26 cellular contexts compared by ENCODE assay signal in the genomic region with DNA sequence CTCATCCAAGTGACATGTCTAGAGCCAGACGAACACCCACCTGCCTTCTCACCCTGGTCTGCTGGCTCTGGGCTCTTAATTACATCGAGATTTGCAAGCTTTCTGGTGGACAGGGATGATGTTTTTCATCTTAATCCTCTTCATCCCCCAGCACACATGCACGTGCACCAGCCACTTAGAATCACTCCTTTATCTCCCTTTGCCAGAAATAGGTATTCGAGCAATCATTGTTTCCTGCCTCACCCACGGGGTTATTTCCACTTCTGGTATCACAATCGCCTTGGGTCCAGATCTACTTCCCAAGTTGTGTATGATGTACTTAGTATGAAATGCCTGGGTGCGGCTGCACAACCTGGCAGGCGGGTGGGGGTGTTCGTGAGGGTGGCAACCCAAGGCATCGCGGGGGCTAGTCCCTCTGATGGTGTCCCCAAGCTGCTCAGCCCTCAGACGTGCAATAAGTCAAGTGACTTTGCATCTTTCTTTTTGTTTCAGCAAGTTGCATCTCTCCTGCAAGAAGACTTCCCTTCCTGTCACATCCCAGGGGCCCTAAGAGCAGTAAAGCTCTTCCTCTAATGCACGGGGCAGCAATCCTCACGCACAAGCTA.
DNase-seq lines count a peak whose midpoint lies in the region; ATAC-seq and TF ChIP-seq lines count a peak whose summit lies in the region.
"Had no signal": no experiment of that assay in that cellular context is flagged by ENCODE, and none has a peak within 500 bp of the region (broad histone marks: within the 10 kb centered on the region; RNA-seq: fewer than 3 reads in every experiment).

No MANE protein-coding gene starts in this region.

- H3K36me3 ChIP-seq in IMR-90 (ENCODE audit: control insufficient read depth, insufficient read depth, low read length) (no peaks in the 10 kb centered on the region), neuronal stem cell (replicated peaks in 1 of 2; ENCODE audit: control insufficient read depth in 2 of 2, insufficient read depth in 2 of 2, low read length in 2 of 2) (no peaks in the 10 kb centered on the region)
- H3K36me3 ChIP-seq: left lung, Peyer's patch, suprapubic skin had no signal

- H3K4me2 ChIP-seq in IMR-90 (ENCODE audit: low read depth, low read length) (no peak overlapping the region), neuronal stem cell (ENCODE audit: insufficient read depth, low read length, poor library complexity, severe bottlenecking) (no peak overlapping the region)

- H3K4me3 ChIP-seq in IMR-90 (ENCODE audit: insufficient read depth, low read depth, low read length) (no peak overlapping the region), neuronal stem cell (ENCODE audit: low read length in 2 of 2) (no peak overlapping the region)
- H3K4me3 ChIP-seq: left lung, Peyer's patch, psoas muscle, suprapubic skin had no signal

- H3K36me3 Mint-ChIP-seq in brain (no peaks in the 10 kb centered on the region), progenitor cell of endocrine pancreas (ENCODE audit: insufficient read depth) (no peaks in the 10 kb centered on the region)
- no peaks in the 10 kb centered on the region for H3K36me3 Mint-ChIP-seq in activated naive CD8-positive, alpha-beta T cell treated with anti-CD3 and anti-CD28 coated beads for 36 hours
- H3K36me3 Mint-ChIP-seq: activated CD4-positive, alpha-beta memory T cell treated with anti-CD3 and anti-CD28 coated beads for 36 hours; CD4-positive, alpha-beta memory T cell had no signal

- H3K9ac ChIP-seq in IMR-90 (ENCODE audit: low read depth, low read length): no peak overlapping the region
- no peak overlapping the region for H3K9ac ChIP-seq in neuronal stem cell (ENCODE audit: low read depth, low read length, poor library complexity)

- no peak for ATAC-seq in IMR-90 (ENCODE audit: low read depth)
- ATAC-seq: left lung, psoas muscle had no signal

- CTCF ChIA-PET in IMR-90 (lab: Yijun Ruan, JAX): no interaction called here

- H2BK120ac ChIP-seq in IMR-90 (ENCODE audit: low read depth, low read length) (peak overlapping the region; percentile 78), neuronal stem cell (ENCODE audit: low read depth, low read length) (no peak overlapping the region)

- H3K4me1 Mint-ChIP-seq in brain: peaks cover 65% of the 10 kb centered on the region
- no peaks in the 10 kb centered on the region for H3K4me1 Mint-ChIP-seq in activated naive CD8-positive, alpha-beta T cell treated with anti-CD3 and anti-CD28 coated beads for 36 hours
- no peaks in the 10 kb centered on the region for H3K4me1 Mint-ChIP-seq in progenitor cell of endocrine pancreas (ENCODE audit: low read depth)
- H3K4me1 Mint-ChIP-seq: CD4-positive, alpha-beta memory T cell had no signal

- H4K91ac ChIP-seq in IMR-90 (ENCODE audit: insufficient read depth, low read depth, low read length): peak overlapping the region; percentile 29; the same call in 1 of the 2 replicates
- H4K91ac ChIP-seq in neuronal stem cell (ENCODE audit: low read depth, low read length, poor library complexity): no peak overlapping the region

- H3K23ac ChIP-seq in IMR-90 (ENCODE audit: low read depth, low read length): 0 out of 2 replicates have a peak overlapping the region, but pooled peaks have one; percentile 16
- H3K23ac ChIP-seq in neuronal stem cell (ENCODE audit: low read depth, low read length, poor library complexity): no peak overlapping the region

- H3K27me3 Mint-ChIP-seq in brain (peaks cover 17% of the 10 kb centered on the region), progenitor cell of endocrine pancreas (peaks cover 36% of the 10 kb centered on the region)
- H3K27me3 Mint-ChIP-seq in activated naive CD8-positive, alpha-beta T cell treated with anti-CD3 and anti-CD28 coated beads for 36 hours: peaks cover 46% of the 10 kb centered on the region

- peaks cover 15% of the 10 kb centered on the region for H3K9me1 ChIP-seq in IMR-90 (ENCODE audit: insufficient read depth, low read length)

- H3K14ac ChIP-seq in IMR-90 (replicated peaks; ENCODE audit: low read depth, low read length) (no peak overlapping the region), neuronal stem cell (ENCODE audit: low read length) (peak overlapping the region; percentile 6)

- dilution Hi-C loops in IMR-90 (cut with HindIII; ENCODE audit: low sequenced_read_pairs, unreplicated experiment): no loop called here

- H3K9me3 Mint-ChIP-seq in brain (peaks cover 3 to 16% (median 9%) of the 10 kb centered on the region in 5 experiments), progenitor cell of endocrine pancreas (ENCODE audit: low read depth) (no peaks in the 10 kb centered on the region)
- no peaks in the 10 kb centered on the region for H3K9me3 Mint-ChIP-seq in activated naive CD8-positive, alpha-beta T cell treated with anti-CD3 and anti-CD28 coated beads for 36 hours
- H3K9me3 Mint-ChIP-seq: activated CD4-positive, alpha-beta memory T cell treated with anti-CD3 and anti-CD28 coated beads for 36 hours had no signal

- TF ChIP-seq POLR2A in IMR-90 (IDR thresholded peaks at IDR 0.05; ENCODE audit: low read depth, low read length): no peak

- H2BK15ac ChIP-seq in IMR-90 (ENCODE audit: low read depth, low read length): no peak overlapping the region
- no peak overlapping the region for H2BK15ac ChIP-seq in neuronal stem cell (ENCODE audit: low read length)

- H2BK20ac ChIP-seq in IMR-90 (ENCODE audit: low read depth, low read length): peak overlapping the region; percentile 25

- DNase-seq in IMR-90 (no peak), OCI-M1 (lab: John Stamatoyannopoulos, UW) (peak; percentile 32), neuronal stem cell (ENCODE audit: low spot score) (no peak), NCI-H1105 (lab: John Stamatoyannopoulos, UW) (no peak), progenitor cell of endocrine pancreas (ENCODE audit: low spot score, unreplicated experiment) (no peak), AG08396 (ENCODE audit: low spot score) (no peak)
- DNase-seq in activated naive CD8-positive, alpha-beta T cell treated with anti-CD3 and anti-CD28 coated beads for 36 hours: no peak
- DNase-seq: activated CD4-positive, alpha-beta memory T cell treated with anti-CD3 and anti-CD28 coated beads for 36 hours; activated gamma-delta T cell; CD4-positive, alpha-beta memory T cell; central memory CD4-positive, alpha-beta T cell; DMS 273 treated with DMSO at 0.1 percent for 48 hours; GDM1; HCEC 1CT; KBM-7; left lung; NCI-H1048; NCI-H2029 treated with DMSO at 0.1 percent for 48 hours; NCI-H226; NCI-H774; Peyer's patch; psoas muscle; stimulated activated CD4-positive, alpha-beta T cell treated with anti-CD3 and anti-CD28 coated beads, Interleukin-1b, Interleukin-23, amount 100 ng/mL, for 48 hours; T-helper 9 cell had no signal

- 93% methylated on average over 8 of the region's 14 CpGs; no CpG with 5 or more reads in 1 of the 2 experiments for WGBS in IMR-90 (ENCODE audit: extremely low coverage in 2 of 2, insufficient read length in 1 of 2), 2 experiments
- WGBS in neuronal stem cell (ENCODE audit: extremely low coverage in 2 of 2, insufficient read length in 2 of 2, insufficient replicate concordance in 1 of 2), 2 donors: no CpG with 5 or more reads among the region's 14 CpGs

- in situ Hi-C loops in IMR-90 (cut with MboI; ENCODE audit: low sequenced_read_pairs): no loop called here

- POLR2A ChIA-PET in IMR-90 (lab: Charles Lee; ENCODE audit: unreplicated experiment): no interaction called here

- H2BK5ac ChIP-seq in IMR-90 (ENCODE audit: low read depth, low read length, poor library complexity, severe bottlenecking) (no peak overlapping the region), neuronal stem cell (ENCODE audit: low read length) (no peak overlapping the region)

- peaks cover 5% of the 10 kb centered on the region; the same call in 1 of the 2 replicates for H3K27me3 ChIP-seq in IMR-90 (ENCODE audit: control insufficient read depth, insufficient read depth, low read length)
- H3K27me3 ChIP-seq in neuronal stem cell (ENCODE audit: control insufficient read depth in 3 of 3, insufficient read depth in 3 of 3, low read depth in 1 of 3, low read length in 3 of 3): no peaks in the 10 kb centered on the region
- H3K27me3 ChIP-seq: Peyer's patch had no signal

- H4K8ac ChIP-seq in IMR-90 (ENCODE audit: low read depth in 2 of 2, low read length in 2 of 2) (no peak overlapping the region; a peak in 1 of 4 replicates), neuronal stem cell (ENCODE audit: low read depth, low read length) (no peak overlapping the region)

- H4K5ac ChIP-seq in IMR-90 (ENCODE audit: low read depth, low read length): no peak overlapping the region

- H3K9me3 ChIP-seq in IMR-90 (ENCODE audit: control insufficient read depth, insufficient read depth, low read length): peaks cover 7% of the 10 kb centered on the region
- peaks cover 7 to 8% of the 10 kb centered on the region in 2 donors for H3K9me3 ChIP-seq in neuronal stem cell (replicated peaks in 1 of 2; ENCODE audit: control insufficient read depth in 2 of 2, insufficient read depth in 1 of 2, low read depth in 1 of 2, low read length in 2 of 2)
- H3K9me3 ChIP-seq: Peyer's patch, psoas muscle had no signal

- peak overlapping the region; percentile 3; the same call in 1 of the 2 replicates for H2AK5ac ChIP-seq in IMR-90 (ENCODE audit: low read depth, low read length)
- H2AK5ac ChIP-seq in neuronal stem cell (ENCODE audit: low read depth, low read length): no peak overlapping the region

- TF ChIP-seq RAD21 in IMR-90 (IDR thresholded peaks at IDR 0.05; ENCODE audit: low read length): no peak

- no peaks in the 10 kb centered on the region for H4K20me1 ChIP-seq in IMR-90 (ENCODE audit: insufficient read depth, low read length)

- no TSS peak for BruUV-seq in IMR-90 (replicated peaks; lab: Mats Ljungman, UMichigan)

- H3K27ac ChIP-seq in IMR-90 (ENCODE audit: insufficient read depth, low read length) (no peak overlapping the region), neuronal stem cell (replicated peaks; ENCODE audit: low read length) (no peak overlapping the region)
- H3K27ac ChIP-seq: Peyer's patch, psoas muscle, suprapubic skin had no signal

- intact Hi-C loops in IMR-90 (cut with micrococcal nuclease): no loop called here

- H2AK9ac ChIP-seq in IMR-90 (replicated peaks; ENCODE audit: low read depth, low read length, poor library complexity): no peak overlapping the region

- H3K4ac ChIP-seq in IMR-90 (ENCODE audit: low read depth, low read length): peak overlapping the region; percentile 13; the same call in 1 of the 2 replicates
- no peak overlapping the region for H3K4ac ChIP-seq in neuronal stem cell (ENCODE audit: low read length)

- H3K27ac Mint-ChIP-seq in brain (peak overlapping the region in 4 of 5 experiments; percentile 27 to 90 (median 74)), progenitor cell of endocrine pancreas (no peak overlapping the region)
- H3K27ac Mint-ChIP-seq in activated naive CD8-positive, alpha-beta T cell treated with anti-CD3 and anti-CD28 coated beads for 36 hours: no peak overlapping the region
- H3K27ac Mint-ChIP-seq: activated CD4-positive, alpha-beta memory T cell treated with anti-CD3 and anti-CD28 coated beads for 36 hours; CD4-positive, alpha-beta memory T cell had no signal

- TF ChIP-seq CTCF in IMR-90 (conservative IDR thresholded peaks at IDR 0.05; ENCODE audit: low read depth, low read length): no peak
- TF ChIP-seq CTCF in brain (conservative IDR thresholded peaks at IDR 0.05): no peak
- no peak for TF ChIP-seq CTCF in progenitor cell of endocrine pancreas (IDR thresholded peaks at IDR 0.05; ENCODE audit: unreplicated experiment)

- peak overlapping the region; percentile 13 for H2AFZ ChIP-seq in IMR-90 (replicated peaks; ENCODE audit: low read length, poor library complexity)
- no peak overlapping the region for H2AFZ ChIP-seq in neuronal stem cell (ENCODE audit: low read length)

- H3K4me1 ChIP-seq in IMR-90 (ENCODE audit: control insufficient read depth, insufficient read depth, low read length): peaks cover 13% of the 10 kb centered on the region
- peaks cover 3 to 23% of the 10 kb centered on the region in 2 donors for H3K4me1 ChIP-seq in neuronal stem cell (ENCODE audit: control insufficient read depth in 2 of 2, insufficient read depth in 1 of 2, low read depth in 1 of 2, low read length in 2 of 2)
- H3K4me1 ChIP-seq: Peyer's patch, psoas muscle had no signal

- no peak overlapping the region for H3K4me3 Mint-ChIP-seq in brain
- H3K4me3 Mint-ChIP-seq in activated naive CD8-positive, alpha-beta T cell treated with anti-CD3 and anti-CD28 coated beads for 36 hours: no peak overlapping the region
- H3K4me3 Mint-ChIP-seq in progenitor cell of endocrine pancreas (ENCODE audit: low read depth): no peak overlapping the region
- H3K4me3 Mint-ChIP-seq: activated CD4-positive, alpha-beta memory T cell treated with anti-CD3 and anti-CD28 coated beads for 36 hours; CD4-positive, alpha-beta memory T cell had no signal

- H3K79me1 ChIP-seq in IMR-90 (ENCODE audit: low read depth in 1 of 2, low read length in 2 of 2): no peaks in the 10 kb centered on the region
- H3K79me1 ChIP-seq in neuronal stem cell (ENCODE audit: low read depth, low read length): no peaks in the 10 kb centered on the region

- no peak overlapping the region for H2BK12ac ChIP-seq in neuronal stem cell (ENCODE audit: low read length)

- H3K18ac ChIP-seq in IMR-90 (ENCODE audit: low read depth, low read length) (no peak overlapping the region), neuronal stem cell (ENCODE audit: low read length) (no peak overlapping the region)

- no peak overlapping the region for H3K56ac ChIP-seq in IMR-90 (ENCODE audit: extremely low read depth, insufficient read depth, low read length)

Comparison
In these comparisons a context has a peak if more than half of its experiments do, and no peak if none do; other contexts are left out.
1. H3K27ac Mint-ChIP-seq: peak in brain (4 of 5); none in activated naive CD8-positive, alpha-beta T cell treated with anti-CD3 and anti-CD28 coated beads for 36 hours (single experiment) and progenitor cell of endocrine pancreas (single experiment).